ENCODE assay signal across 12 cellular contexts in the genomic region with DNA sequence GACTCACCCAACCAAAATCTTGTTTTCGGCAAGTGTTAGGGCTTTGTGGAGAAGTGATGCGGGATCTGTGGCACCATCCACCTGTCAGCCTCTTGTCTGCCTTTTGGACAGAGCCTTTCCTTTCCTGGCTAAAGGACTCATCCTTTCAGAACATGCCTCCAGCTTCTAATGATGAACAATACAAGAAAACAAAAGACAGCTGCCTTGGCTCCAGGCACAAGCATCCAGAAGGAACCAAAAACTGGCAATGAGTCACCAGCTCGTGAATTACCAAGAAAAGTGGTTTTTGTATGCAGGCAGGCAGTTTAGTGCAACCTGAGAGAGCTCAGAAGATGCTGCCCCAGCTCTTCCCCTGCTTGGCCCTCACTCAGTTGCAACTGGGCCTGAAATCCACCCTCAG.
A peak's percentile ranks its signal among the peaks of the same experiment; 100 is the strongest.
DNase-seq lines count a peak whose midpoint lies in the region; ATAC-seq and TF ChIP-seq lines count a peak whose summit lies in the region.
"Had no signal": no experiment of that assay in that cellular context is flagged by ENCODE, and none has a peak within 500 bp of the region (broad histone marks: within the 10 kb centered on the region; RNA-seq: fewer than 3 reads in every experiment).

No MANE protein-coding gene starts in this region.

- H3K36me3 Mint-ChIP-seq in activated T-helper 17 cell treated with anti-CD3 and anti-CD28 coated beads, Interleukin-2, amount 50 U/mL, for 72 hours (ENCODE audit: low read depth) = no peaks in the 10 kb centered on the region

- DNase-seq in ACHN (peak; percentile 12), ELF-1 (ENCODE audit: low read depth, low spot score) (peak; percentile 6), glomerular visceral epithelial cell (ENCODE audit: extremely low spot score) (peak; percentile 54), NCI-H2081 (lab: John Stamatoyannopoulos, UW) (no peak), Ammon's horn (ENCODE audit: low spot score) (no peak), NCI-H2029 (lab: John Stamatoyannopoulos, UW) (no peak), heart left ventricle (no peak)
- DNase-seq: activated T-cell treated with anti-CD3 and anti-CD28 coated beads, Interleukin-2, amount 50 U/mL, for 1 hour; NCI-H1694 had no signal

- no peaks in the 10 kb centered on the region for H3K9me3 Mint-ChIP-seq in activated T-helper 17 cell treated with anti-CD3 and anti-CD28 coated beads, Interleukin-2, amount 50 U/mL, for 72 hours

- H3K4me1 ChIP-seq in heart left ventricle = peaks cover 0 to 26% (median 0%) of the 10 kb centered on the region in 12 donors

- H3K4me3 ChIP-seq in heart left ventricle = no peak overlapping the region

- WGBS in heart left ventricle, 4 donors = 81 to 91% (median 90%) methylated on average over 3 of the region's 3 CpGs

- H3K27ac ChIP-seq in heart left ventricle = no peak overlapping the region

- TF ChIP-seq POLR2A in heart left ventricle (IDR thresholded peaks at IDR 0.05) = no peak

- intact Hi-C loops in heart left ventricle (cut with DNase I) = loop anchor here in 1 of 10 donors (10.0 kb wide), 1 partner anchor 195 kb away; no protein-coding TSS in a partner anchor

- in situ Hi-C loops in ACHN (cut with HindIII; ENCODE audit: low pct_ligation_motif_present, low pct_unique_long_range_greater_than_20kb, low sequenced_read_pairs) = no loop called here

- H3K27ac Mint-ChIP-seq in activated T-helper 17 cell treated with anti-CD3 and anti-CD28 coated beads, Interleukin-2, amount 50 U/mL, for 72 hours = peak overlapping the region; percentile 28
- H3K27ac Mint-ChIP-seq: progenitor cell of endocrine pancreas had no signal

- no peaks in the 10 kb centered on the region for H3K36me3 ChIP-seq in heart left ventricle

- peaks cover 22% of the 10 kb centered on the region for H3K4me1 Mint-ChIP-seq in activated T-helper 17 cell treated with anti-CD3 and anti-CD28 coated beads, Interleukin-2, amount 50 U/mL, for 72 hours

- ATAC-seq in activated T-helper 17 cell treated with anti-CD3 and anti-CD28 coated beads, Interleukin-2, amount 50 U/mL, for 72 hours (replicated peaks) = no peak
- no peak for ATAC-seq in heart left ventricle
- ATAC-seq: Panc1 had no signal

- no peaks in the 10 kb centered on the region for H3K27me3 Mint-ChIP-seq in activated T-helper 17 cell treated with anti-CD3 and anti-CD28 coated beads, Interleukin-2, amount 50 U/mL, for 72 hours
- H3K27me3 Mint-ChIP-seq: progenitor cell of endocrine pancreas had no signal

- H3K4me3 Mint-ChIP-seq in activated T-helper 17 cell treated with anti-CD3 and anti-CD28 coated beads, Interleukin-2, amount 50 U/mL, for 72 hours = no peak overlapping the region

- no peaks in the 10 kb centered on the region for H3K9me3 ChIP-seq in heart left ventricle

- no peak for TF ChIP-seq CTCF in heart left ventricle (IDR thresholded peaks at IDR 0.05)

- no peaks in the 10 kb centered on the region for H3K27me3 ChIP-seq in heart left ventricle

Comparison
In these comparisons a context has a peak if more than half of its experiments do, and no peak if none do; other contexts are left out.
1. DNase-seq: peak in ACHN (single experiment), ELF-1 (single experiment) and glomerular visceral epithelial cell (single experiment); none in NCI-H2081 (0 of 2), Ammon's horn (single experiment), NCI-H2029 (single experiment) and heart left ventricle (0 of 5).